In the genomic region with DNA sequence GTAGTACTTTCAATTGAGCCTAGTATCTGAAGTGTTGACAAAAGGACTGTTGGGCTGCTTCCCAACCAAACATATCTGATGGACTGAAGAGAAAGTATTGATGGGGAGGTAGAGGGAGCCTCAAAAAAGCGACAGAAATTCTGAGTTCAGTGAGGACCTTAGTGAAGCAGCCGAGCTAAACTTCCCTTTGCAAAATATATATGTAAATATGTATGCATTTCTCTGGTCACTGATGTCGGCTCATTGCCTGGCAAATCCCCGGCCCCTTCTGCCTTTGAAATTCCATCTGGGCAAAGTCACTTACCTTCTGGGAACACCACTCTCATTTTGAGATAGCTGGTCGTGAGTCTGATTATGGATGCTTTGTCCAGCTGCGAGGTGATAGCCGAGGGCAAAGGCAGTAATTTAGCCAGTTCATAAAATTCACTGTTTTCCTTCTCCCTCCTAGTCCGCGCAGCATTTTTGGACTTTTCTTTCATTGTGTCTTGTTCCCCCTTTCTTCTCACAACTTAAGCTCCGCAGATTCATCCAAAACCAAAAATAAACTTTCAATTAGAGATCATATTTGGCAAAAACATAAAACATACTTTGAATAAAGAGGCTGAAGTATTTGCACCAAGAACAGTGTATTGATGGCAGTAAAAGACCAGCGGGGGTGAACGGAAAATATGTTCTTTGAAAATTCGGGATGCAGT, we compare ENCODE assay signal across 17 cellular contexts. TPM values are rescaled to one million over a fixed set of nuclear protein-coding genes. Genes with fewer than 3 reads are reported as not detected.
DNase-seq lines count a peak whose midpoint lies in the region; ATAC-seq and TF ChIP-seq lines count a peak whose summit lies in the region.
"Had no signal": no experiment of that assay in that cellular context is flagged by ENCODE, and none has a peak within 500 bp of the region (broad histone marks: within the 10 kb centered on the region; RNA-seq: fewer than 3 reads in every experiment).

No MANE protein-coding gene starts in this region.

- H2AFZ ChIP-seq in H9 (ENCODE audit: low read length) (no peak overlapping the region), neural progenitor cell (replicated peaks) (no peak overlapping the region)

- H2BK120ac ChIP-seq in H9 (ENCODE audit: low read depth, low read length, poor library complexity, severe bottlenecking) = no peak overlapping the region

- H2BK20ac ChIP-seq in H9 (ENCODE audit: low read depth, low read length, poor library complexity, severe bottlenecking) = no peak overlapping the region

- peaks cover 17% of the 10 kb centered on the region for H3K23me2 ChIP-seq in H9 (ENCODE audit: insufficient read length, low read depth, low read length, poor library complexity, severe bottlenecking)

- H3K9me3 Mint-ChIP-seq in H9 (peaks cover 0 to 12% of the 10 kb centered on the region in 2 experiments; a peak in 2 of 5 replicates), neural progenitor cell (peaks cover 2% of the 10 kb centered on the region)
- H3K9me3 Mint-ChIP-seq: central memory CD8-positive, alpha-beta T cell; stimulated activated effector memory CD8-positive, alpha-beta T cell treated with anti-CD3 and anti-CD28 coated beads, Interleukin-12 subunit alpha, Interleukin-12 subunit beta, amount 100 ng/mL, for 72 hours had no signal

- H3K23ac ChIP-seq in H9 (ENCODE audit: insufficient read length, low read depth, low read length) = no peak overlapping the region

- no peak overlapping the region for H4K91ac ChIP-seq in H9 (ENCODE audit: insufficient read length, low read depth, low read length)

- DNase-seq in NCI-H82 (lab: John Stamatoyannopoulos, UW) = peak; percentile 28
- no peak for DNase-seq in NCI-H82 treated with DMSO at 0.1 percent for 48 hours (lab: John Stamatoyannopoulos, UW; ENCODE audit: unreplicated experiment)
- DNase-seq in H9 = peak; percentile 31
- DNase-seq in neural progenitor cell (ENCODE audit: low spot score) = no peak
- DNase-seq in pons (ENCODE audit: low spot score) = no peak
- DNase-seq in anterior cingulate cortex (lab: John Stamatoyannopoulos, UW) = no peak
- DNase-seq: activated CD4-positive, alpha-beta T cell treated with anti-CD3 and anti-CD28 coated beads for 48 hours; activated naive CD4-positive, alpha-beta T cell; hippocampal formation; stimulated activated CD4-positive, alpha-beta T cell treated with anti-CD3 and anti-CD28 coated beads, Interleukin-2, amount 100 ng/mL, for 48 hours; uterus had no signal

- no peaks in the 10 kb centered on the region; the same call in 1 of the 2 replicates for H3K27me3 Mint-ChIP-seq in H9 (ENCODE audit: low read depth)
- peaks cover 90% of the 10 kb centered on the region for H3K27me3 Mint-ChIP-seq in neural progenitor cell (ENCODE audit: insufficient read depth, low read depth)
- H3K27me3 Mint-ChIP-seq: central memory CD8-positive, alpha-beta T cell had no signal

- H3K4me1 ChIP-seq in H9 (ENCODE audit: insufficient read depth, low read length) (peaks cover 2% of the 10 kb centered on the region; the same call in 1 of the 2 replicates), endocrine pancreas (ENCODE audit: control insufficient read depth, insufficient read depth, low read length) (peaks cover 8% of the 10 kb centered on the region), neural progenitor cell (peaks cover 13% of the 10 kb centered on the region)
- H3K4me1 ChIP-seq: uterus had no signal

- H4K20me1 ChIP-seq in H9 (ENCODE audit: control insufficient read depth, insufficient read depth, insufficient read length) (peaks cover 3% of the 10 kb centered on the region), neural progenitor cell (ENCODE audit: low read depth) (peaks cover 96% of the 10 kb centered on the region)

- no peak overlapping the region for H4K5ac ChIP-seq in H9 (ENCODE audit: insufficient read length, low read depth, low read length)

- H3K9ac ChIP-seq in H9 (ENCODE audit: extremely low read depth, insufficient read length, low read length) = no peak overlapping the region
- peak overlapping the region; percentile 99 for H3K9ac ChIP-seq in endocrine pancreas (ENCODE audit: control insufficient read depth, insufficient read depth, low read length)
- H3K9ac ChIP-seq in neural progenitor cell = no peak overlapping the region

- H3K79me2 ChIP-seq in H9 (ENCODE audit: insufficient read depth, low read length) (no peaks in the 10 kb centered on the region), neural progenitor cell (ENCODE audit: low read depth) (no peaks in the 10 kb centered on the region)

- peaks cover 43% of the 10 kb centered on the region for H3F3A ChIP-seq in neural progenitor cell (ENCODE audit: low read depth)

- H3K27ac ChIP-seq in H9 (ENCODE audit: insufficient read length, low read depth, low read length) (no peak overlapping the region), neural progenitor cell (no peak overlapping the region)
- H3K27ac ChIP-seq: uterus had no signal

- TF ChIP-seq CTCF in H9 (conservative IDR thresholded peaks at IDR 0.05) = no peak
- no peak for TF ChIP-seq CTCF in neural progenitor cell (IDR thresholded peaks at IDR 0.05)

- peaks cover 93% of the 10 kb centered on the region for H3K27me3 ChIP-seq in H9 (ENCODE audit: insufficient read depth, low read length)
- H3K27me3 ChIP-seq in endocrine pancreas (ENCODE audit: control insufficient read depth, insufficient read depth, low read length) = no peaks in the 10 kb centered on the region
- peaks cover 100% of the 10 kb centered on the region for H3K27me3 ChIP-seq in neural progenitor cell

- no peak overlapping the region for H2BK12ac ChIP-seq in H9 (ENCODE audit: insufficient read length, low read depth, low read length)

- H3K27ac Mint-ChIP-seq in H9 (no peak overlapping the region; a peak in 1 of 7 replicates), neural progenitor cell (no peak overlapping the region)
- H3K27ac Mint-ChIP-seq: memory B cell; stimulated activated effector memory CD8-positive, alpha-beta T cell treated with anti-CD3 and anti-CD28 coated beads, Interleukin-12 subunit alpha, Interleukin-12 subunit beta, amount 100 ng/mL, for 72 hours had no signal

- no peak overlapping the region for H2BK15ac ChIP-seq in H9 (ENCODE audit: low read depth, low read length)

- no peak overlapping the region for H3T11ph ChIP-seq in H9 (ENCODE audit: low read length)

- H3K18ac ChIP-seq in H9 (ENCODE audit: insufficient read length, low read depth, low read length) = no peak overlapping the region

- WGBS in H9 (ENCODE audit: extremely low coverage, insufficient read length, low lambda C conversion rate) = no CpG with 5 or more reads among the region's 13 CpGs

- ATAC-seq in HG02763 (IDR thresholded peaks at IDR 0.05; ENCODE audit: unreplicated experiment) = no peak
- ATAC-seq: stimulated activated effector memory CD8-positive, alpha-beta T cell treated with anti-CD3 and anti-CD28 coated beads, Interleukin-12 subunit alpha, Interleukin-12 subunit beta, amount 100 ng/mL, for 72 hours had no signal

- H3K4me3 ChIP-seq in endocrine pancreas (ENCODE audit: control insufficient read depth, insufficient read depth, low read length) (peak overlapping the region; percentile 95), neural progenitor cell (no peak overlapping the region)
- H3K4me3 ChIP-seq: uterus had no signal

- H3K36me3 Mint-ChIP-seq in H9 (ENCODE audit: insufficient read depth in 1 of 3, low read depth in 3 of 3) = no peaks in the 10 kb centered on the region
- no peaks in the 10 kb centered on the region for H3K36me3 Mint-ChIP-seq in neural progenitor cell
- H3K36me3 Mint-ChIP-seq: memory B cell; stimulated activated effector memory CD8-positive, alpha-beta T cell treated with anti-CD3 and anti-CD28 coated beads, Interleukin-12 subunit alpha, Interleukin-12 subunit beta, amount 100 ng/mL, for 72 hours had no signal

- H2BK5ac ChIP-seq in H9 (ENCODE audit: insufficient read length, low read length) = no peak overlapping the region

- no peak overlapping the region for H3K56ac ChIP-seq in H9 (ENCODE audit: insufficient read length, low read depth, low read length)

- no peak overlapping the region for H4K8ac ChIP-seq in H9 (replicated peaks; ENCODE audit: insufficient read length, low read depth, low read length)

- no peak overlapping the region for H2AK5ac ChIP-seq in H9 (ENCODE audit: insufficient read length, low read length)

- H3K4me3 Mint-ChIP-seq in H9 (peak overlapping the region in 1 of 2 experiments; percentile 76; a peak in 2 of 5 replicates), neural progenitor cell (peak overlapping the region; percentile 48)
- H3K4me3 Mint-ChIP-seq: central memory CD8-positive, alpha-beta T cell; memory B cell had no signal

- H3K4ac ChIP-seq in H9 (ENCODE audit: low read depth, low read length) = no peak overlapping the region

- no peaks in the 10 kb centered on the region for H3K79me1 ChIP-seq in H9 (ENCODE audit: insufficient read depth, low read depth, low read length, poor library complexity, severe bottlenecking)

- H3K4me2 ChIP-seq in H9 (ENCODE audit: insufficient read depth, insufficient read length, low read length) (no peak overlapping the region), neural progenitor cell (peak overlapping the region; percentile 70)

- H3K36me3 ChIP-seq in endocrine pancreas (ENCODE audit: control insufficient read depth, insufficient read depth, low read length) (no peaks in the 10 kb centered on the region), neural progenitor cell (no peaks in the 10 kb centered on the region)
- H3K36me3 ChIP-seq: uterus had no signal

- H3K14ac ChIP-seq in H9 (ENCODE audit: insufficient read depth, low read length) = no peak overlapping the region

- no peaks in the 10 kb centered on the region for H3K9me3 ChIP-seq in H9 (ENCODE audit: control insufficient read depth, low read depth, low read length)
- no peaks in the 10 kb centered on the region for H3K9me3 ChIP-seq in endocrine pancreas (ENCODE audit: control insufficient read depth, low read length)
- no peaks in the 10 kb centered on the region for H3K9me3 ChIP-seq in neural progenitor cell (ENCODE audit: low read depth)
- H3K9me3 ChIP-seq: uterus had no signal

- H3K4me1 Mint-ChIP-seq in H9 = peaks cover 32 to 67% of the 10 kb centered on the region in 2 experiments
- H3K4me1 Mint-ChIP-seq in neural progenitor cell = peaks cover 25% of the 10 kb centered on the region

RNA-seq across cellular contexts. Expression of gene SIM1, which starts 1.6 kb away (rescaled TPM):
- total RNA-seq in H9 (2021) (0.07 TPM in 1 of 2 replicates, not detected in the other), neural progenitor cell (ENCODE audit: low replicate concordance) (not detected in 2 replicates)
- total RNA-seq: posterior vena cava had no signal

Comparison
In these comparisons a context has a peak if more than half of its experiments do, and no peak if none do; other contexts are left out.
1. DNase-seq: peak in NCI-H82 (single experiment) and H9 (single experiment); none in NCI-H82 treated with DMSO at 0.1 percent for 48 hours (single experiment), neural progenitor cell (single experiment), pons (single experiment) and anterior cingulate cortex (0 of 58).